Comparison of ENCODE assay signal across 14 cellular contexts in the genomic region with DNA sequence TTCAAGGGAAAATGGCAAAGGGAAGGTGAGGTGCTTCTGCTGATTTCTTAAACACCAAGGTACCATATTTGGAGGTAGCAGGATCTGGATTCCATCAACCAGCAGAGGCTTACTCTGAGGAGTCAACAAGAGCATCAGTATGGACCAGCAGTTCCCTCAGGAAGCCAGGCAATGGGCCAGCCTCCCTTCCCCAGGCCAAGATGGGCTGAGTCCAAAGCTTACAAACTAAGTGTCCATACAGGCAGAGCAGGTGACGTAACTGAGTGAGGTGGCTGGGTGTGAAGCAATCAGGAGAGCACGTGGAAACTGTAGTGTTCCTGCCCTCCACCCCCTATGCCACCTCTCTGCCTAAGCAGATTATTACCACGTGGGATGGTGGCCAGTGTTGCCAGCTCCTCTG.
DNase-seq lines count a peak whose midpoint lies in the region; ATAC-seq lines count a peak whose summit lies in the region.
"Had no signal": no experiment of that assay in that cellular context is flagged by ENCODE, and none has a peak within 500 bp of the region (broad histone marks: within the 10 kb centered on the region; RNA-seq: fewer than 3 reads in every experiment).

No MANE protein-coding gene starts in this region.

- H3K4me3 ChIP-seq in GM23248 = no peak overlapping the region
- H3K4me3 ChIP-seq: HAP-1, Peyer's patch had no signal

- ATAC-seq in sciatic nerve = peak; percentile 67
- no peak for ATAC-seq in GM18870 (IDR thresholded peaks at IDR 0.05; ENCODE audit: unreplicated experiment)
- ATAC-seq: activated naive CD8-positive, alpha-beta T cell treated with anti-CD3 and anti-CD28 coated beads, Interleukin-2, amount 50 U/mL, for 24 hours had no signal

- no peak overlapping the region for H3K4me2 ChIP-seq in GM23248 (ENCODE audit: unreplicated experiment)

- peaks cover 12% of the 10 kb centered on the region for H3K27me3 Mint-ChIP-seq in activated naive CD4-positive, alpha-beta T cell treated with anti-CD3 and anti-CD28 coated beads for 36 hours (ENCODE audit: low read depth)

- no peak overlapping the region for H3K4me3 Mint-ChIP-seq in activated naive CD4-positive, alpha-beta T cell treated with anti-CD3 and anti-CD28 coated beads for 36 hours
- H3K4me3 Mint-ChIP-seq: activated naive CD8-positive, alpha-beta T cell treated with anti-CD3 and anti-CD28 coated beads, Interleukin-2, amount 50 U/mL, for 24 hours; IgD-negative memory B cell had no signal

- H3K4me1 Mint-ChIP-seq in activated naive CD4-positive, alpha-beta T cell treated with anti-CD3 and anti-CD28 coated beads for 36 hours (ENCODE audit: low read depth) = no peaks in the 10 kb centered on the region
- H3K4me1 Mint-ChIP-seq: activated naive CD8-positive, alpha-beta T cell treated with anti-CD3 and anti-CD28 coated beads, Interleukin-2, amount 50 U/mL, for 24 hours; IgD-negative memory B cell had no signal

- WGBS in GM23248 (ENCODE audit: low coverage in 1 of 2, low lambda C conversion rate in 2 of 2, missing lambda C conversion rate in 2 of 2), 2 experiments = 8 to 9% methylated on average over 3 of the region's 3 CpGs

- H3K27me3 ChIP-seq in GM23248 (replicated peaks; ENCODE audit: insufficient read depth) = no peaks in the 10 kb centered on the region; the same call in 1 of the 2 replicates
- H3K27me3 ChIP-seq: Peyer's patch had no signal

- DNase-seq in GM23248 (peak; percentile 73), amniotic epithelial cell (ENCODE audit: low read depth) (peak; percentile 8), iris pigment epithelial cell (ENCODE audit: low read depth) (peak; percentile 12), sciatic nerve (ENCODE audit: low spot score) (peak; percentile 61), cortex of kidney (lab: John Stamatoyannopoulos, UW) (no peak)
- no peak for DNase-seq in activated naive CD4-positive, alpha-beta T cell treated with anti-CD3 and anti-CD28 coated beads for 36 hours
- DNase-seq in activated CD8-positive, alpha-beta memory T cell treated with anti-CD3 and anti-CD28 coated beads, Interleukin-2, amount 50 U/mL, for 48 hours = no peak
- DNase-seq: activated naive CD8-positive, alpha-beta T cell treated with anti-CD3 and anti-CD28 coated beads, Interleukin-2, amount 50 U/mL, for 24 hours; effector CD8-positive, alpha-beta T cell; NCI-H2081 treated with DMSO at 0.1 percent for 48 hours had no signal

- no peaks in the 10 kb centered on the region for H4K20me1 ChIP-seq in GM23248 (ENCODE audit: insufficient read depth)

- H3F3A ChIP-seq in GM23248 (ENCODE audit: insufficient read depth) = no peaks in the 10 kb centered on the region

- H3K27ac Mint-ChIP-seq in activated naive CD4-positive, alpha-beta T cell treated with anti-CD3 and anti-CD28 coated beads for 36 hours = no peak overlapping the region
- H3K27ac Mint-ChIP-seq: activated naive CD8-positive, alpha-beta T cell treated with anti-CD3 and anti-CD28 coated beads, Interleukin-2, amount 50 U/mL, for 24 hours; IgD-negative memory B cell had no signal

- CTCF ChIA-PET in activated naive CD4-positive, alpha-beta T cell treated with anti-CD3 and anti-CD28 coated beads for 36 hours (lab: Charles Lee) = no interaction called here

- in situ Hi-C loops in GM23248 (cut with MboI) = no loop called here

- no peaks in the 10 kb centered on the region for H3K9me3 ChIP-seq in GM23248 (ENCODE audit: low read depth)
- H3K9me3 ChIP-seq: HAP-1, Peyer's patch had no signal

- no peak overlapping the region for H3K9ac ChIP-seq in GM23248

- H3K4me1 ChIP-seq in GM23248 (ENCODE audit: insufficient read depth) = no peaks in the 10 kb centered on the region
- H3K4me1 ChIP-seq: Peyer's patch had no signal

- H3K27ac ChIP-seq in GM23248 = no peak overlapping the region

- H3K36me3 Mint-ChIP-seq in activated naive CD4-positive, alpha-beta T cell treated with anti-CD3 and anti-CD28 coated beads for 36 hours (ENCODE audit: low read depth) = no peaks in the 10 kb centered on the region
- H3K36me3 Mint-ChIP-seq: IgD-negative memory B cell had no signal

- no peak overlapping the region for H2AFZ ChIP-seq in GM23248

- H3K9me3 Mint-ChIP-seq in activated naive CD4-positive, alpha-beta T cell treated with anti-CD3 and anti-CD28 coated beads for 36 hours = no peaks in the 10 kb centered on the region
- H3K9me3 Mint-ChIP-seq: activated naive CD8-positive, alpha-beta T cell treated with anti-CD3 and anti-CD28 coated beads, Interleukin-2, amount 50 U/mL, for 24 hours had no signal

- H3K36me3 ChIP-seq in GM23248 (ENCODE audit: low read depth) = no peaks in the 10 kb centered on the region
- H3K36me3 ChIP-seq: HAP-1, Peyer's patch had no signal

- H3K79me2 ChIP-seq in GM23248 (ENCODE audit: insufficient read depth) = no peaks in the 10 kb centered on the region

- H3K9me2 ChIP-seq in GM23248 (ENCODE audit: insufficient read depth) = no peaks in the 10 kb centered on the region

- intact Hi-C loops in sciatic nerve (cut with DNase I) = no loop called here
- intact Hi-C loops in activated naive CD4-positive, alpha-beta T cell treated with anti-CD3 and anti-CD28 coated beads for 36 hours (cut with micrococcal nuclease) = no loop called here

Comparison
In these comparisons a context has a peak if more than half of its experiments do, and no peak if none do; other contexts are left out.
1. DNase-seq: peak in GM23248 (single experiment), amniotic epithelial cell (single experiment), iris pigment epithelial cell (single experiment) and sciatic nerve (single experiment); none in activated naive CD4-positive, alpha-beta T cell treated with anti-CD3 and anti-CD28 coated beads for 36 hours (single experiment), cortex of kidney (single experiment) and activated CD8-positive, alpha-beta memory T cell treated with anti-CD3 and anti-CD28 coated beads, Interleukin-2, amount 50 U/mL, for 48 hours (single experiment).